1 cellular context compared by ENCODE assay signal in the genomic region with DNA sequence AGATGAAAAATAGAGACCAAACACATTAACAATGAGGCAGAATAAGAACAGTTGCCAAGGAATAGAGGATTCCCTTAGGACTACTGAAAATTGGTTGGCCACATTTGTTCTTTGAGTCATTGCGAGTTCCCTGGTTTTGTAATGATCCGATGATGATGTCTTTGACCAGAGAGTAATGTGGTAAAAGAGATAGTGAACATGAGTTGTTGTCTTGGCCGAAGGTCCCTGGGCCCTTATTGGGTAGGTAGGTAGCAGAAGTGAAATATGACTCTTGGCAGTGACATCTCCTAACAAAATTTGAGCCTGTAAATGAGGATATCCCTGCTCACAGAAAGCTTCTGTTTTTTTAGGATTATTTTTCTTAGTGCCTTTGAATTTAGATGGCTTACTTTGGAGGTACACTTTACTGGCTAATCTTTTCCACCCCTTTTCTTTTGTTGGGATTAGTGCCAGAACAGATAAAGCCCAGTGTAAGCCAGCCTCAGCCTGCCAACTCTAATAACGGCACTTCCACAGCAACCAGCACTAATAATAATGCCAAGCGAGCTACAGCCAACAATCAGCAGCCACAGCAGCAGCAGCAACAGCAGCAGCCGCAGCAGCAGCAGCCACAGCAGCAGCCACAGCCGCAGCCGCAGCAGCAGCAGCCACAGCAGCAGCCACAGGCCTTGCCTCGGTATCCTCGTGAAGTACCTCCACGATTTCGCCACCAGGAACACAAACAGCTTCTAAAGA.
TF ChIP-seq lines count a peak whose summit lies in the region.

No MANE protein-coding gene starts in this region.

TF ChIP-seq in K562, 482 proteins besides CTCF, POLR2A, EP300 and RAD21:
- no peak for TF ChIP-seq GTF3C2 (IDR thresholded peaks at IDR 0.05; ENCODE audit: borderline replicate concordance, extremely low read depth, insufficient read length)
- TF ChIP-seq TEAD4 (IDR thresholded peaks at IDR 0.05; ENCODE audit: low read length), result no peak
- peak; percentile 23; the same call in 1 of the 2 replicates for TF ChIP-seq TEAD4 (CRISPR knock-in tag; IDR thresholded peaks at IDR 0.05; ENCODE audit: borderline replicate concordance)
- TF ChIP-seq CBX5 (IDR thresholded peaks at IDR 0.05; ENCODE audit: borderline replicate concordance, low read depth), result no peak
- no peak for TF ChIP-seq NONO (IDR thresholded peaks at IDR 0.05; ENCODE audit: low read depth in 2 of 2, low read length in 1 of 2)
- TF ChIP-seq ATF7 (IDR thresholded peaks at IDR 0.05), result no peak
